1 cellular context compared by ENCODE assay signal in the genomic region with DNA sequence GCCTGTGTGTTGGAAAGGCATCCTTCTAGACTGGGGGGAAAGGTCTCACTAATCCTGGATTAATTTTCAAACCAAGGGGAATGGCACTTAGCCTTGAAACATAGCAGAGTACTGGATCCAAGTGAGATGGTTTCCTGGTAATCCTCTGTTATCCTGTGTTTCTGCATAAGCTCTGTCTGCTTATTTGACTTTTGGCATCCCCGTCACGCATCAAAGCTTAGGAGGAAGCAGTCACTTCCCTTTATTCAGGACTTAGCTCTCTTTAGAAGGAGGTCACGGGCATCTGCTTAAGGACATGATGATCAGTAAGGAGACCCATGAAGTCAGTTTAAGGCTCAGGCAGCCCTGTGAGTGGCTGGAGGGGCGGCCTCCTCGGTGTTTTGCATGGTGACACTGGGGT.
TF ChIP-seq lines count a peak whose summit lies in the region.

No MANE protein-coding gene starts in this region.

TF ChIP-seq in K562, 482 proteins besides CTCF, POLR2A, EP300 and RAD21:
- TF ChIP-seq, protein P1, sequence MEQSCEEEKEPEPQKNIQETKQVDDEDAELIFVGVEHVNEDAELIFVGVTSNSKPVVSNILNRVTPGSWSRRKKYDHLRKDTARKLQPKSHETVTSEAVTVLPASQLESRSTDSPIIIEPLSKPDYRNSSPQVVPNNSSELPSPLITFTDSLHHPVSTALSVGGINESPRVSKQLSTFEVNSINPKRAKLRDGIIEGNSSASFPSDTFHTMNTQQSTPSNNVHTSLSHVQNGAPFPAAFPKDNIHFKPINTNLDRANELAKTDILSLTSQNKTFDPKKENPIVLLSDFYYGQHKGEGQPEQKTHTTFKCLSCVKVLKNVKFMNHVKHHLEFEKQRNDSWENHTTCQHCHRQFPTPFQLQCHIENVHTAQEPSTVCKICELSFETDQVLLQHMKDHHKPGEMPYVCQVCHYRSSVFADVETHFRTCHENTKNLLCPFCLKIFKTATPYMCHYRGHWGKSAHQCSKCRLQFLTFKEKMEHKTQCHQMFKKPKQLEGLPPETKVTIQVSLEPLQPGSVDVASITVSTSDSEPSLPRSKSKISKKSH (CRISPR knock-in tag; IDR thresholded peaks at IDR 0.05), result no peak
- TF ChIP-seq HDGF (IDR thresholded peaks at IDR 0.05) (no peak), EGR1 (conservative IDR thresholded peaks at IDR 0.05) (no peak), HNRNPUL1 (IDR thresholded peaks at IDR 0.05; ENCODE audit: low read length) (no peak), SPI1 (IDR thresholded peaks at IDR 0.05; ENCODE audit: borderline replicate concordance, low read depth, low read length) (peak; percentile 51; the same call in 1 of the 2 replicates)
- TF ChIP-seq, protein P2, sequence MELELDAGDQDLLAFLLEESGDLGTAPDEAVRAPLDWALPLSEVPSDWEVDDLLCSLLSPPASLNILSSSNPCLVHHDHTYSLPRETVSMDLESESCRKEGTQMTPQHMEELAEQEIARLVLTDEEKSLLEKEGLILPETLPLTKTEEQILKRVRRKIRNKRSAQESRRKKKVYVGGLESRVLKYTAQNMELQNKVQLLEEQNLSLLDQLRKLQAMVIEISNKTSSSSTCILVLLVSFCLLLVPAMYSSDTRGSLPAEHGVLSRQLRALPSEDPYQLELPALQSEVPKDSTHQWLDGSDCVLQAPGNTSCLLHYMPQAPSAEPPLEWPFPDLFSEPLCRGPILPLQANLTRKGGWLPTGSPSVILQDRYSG (tag; conservative IDR thresholded peaks at IDR 0.05; ENCODE audit: low read depth), result no peak
